In genomic region chr14:35046048-35046750, GRCh38 we compare ENCODE assay signal across 8 cellular contexts. TPM values are rescaled to one million over a fixed set of nuclear protein-coding genes. Genes with fewer than 3 reads are reported as not detected.
DNase-seq lines count a peak whose midpoint lies in the region; ATAC-seq lines count a peak whose summit lies in the region.

TSS of gene FAM177A1 (plus strand) at chr14:35046272. CDS start at chr14:35046464, 192 bp downstream.

- peak within 1 kb of the TSS; percentile 87 to 98 (median 97) for H3K4me3 Mint-ChIP-seq in IgD-negative memory B cell

- peak; percentile 92 for ATAC-seq in GM21576 (IDR thresholded peaks at IDR 0.05; ENCODE audit: unreplicated experiment)

- no peaks in the 10 kb centered on the region for H3K9me3 Mint-ChIP-seq in IgD-negative memory B cell

- DNase-seq in DMS114 treated with DMSO at 0.1 percent for 48 hours (lab: John Stamatoyannopoulos, UW; ENCODE audit: unreplicated experiment) (peak; percentile 90), OCI-M1 (lab: John Stamatoyannopoulos, UW) (peak; percentile 94), activated T-cell treated with anti-CD3 and anti-CD28 coated beads for 24 hours (ENCODE audit: low read depth) (peak; percentile 98), epidermal melanocyte (ENCODE audit: insufficient read length, low spot score) (peak; percentile 95), middle frontal gyrus (ENCODE audit: extremely low spot score, low spot score) (peak; percentile 92)
- peak; percentile 97 to 98 for DNase-seq in stimulated activated CD8-positive, alpha-beta memory T cell treated with anti-CD3 and anti-CD28 coated beads, Interleukin-2, amount 100 ng/mL, for 1 hour (ENCODE audit: low read depth in 2 of 2)

- peak within 1 kb of the TSS; percentile 98 to 99 (median 98) for H3K27ac Mint-ChIP-seq in IgD-negative memory B cell

- H3K4me1 Mint-ChIP-seq in IgD-negative memory B cell: peaks cover 14 to 23% (median 20%) of the 10 kb centered on the region in 3 donors

- H3K36me3 Mint-ChIP-seq in IgD-negative memory B cell: no peaks in the 10 kb centered on the region

- H3K27me3 Mint-ChIP-seq in IgD-negative memory B cell: no peaks in the 10 kb centered on the region

RNA-seq across cellular contexts. Expression of gene FAM177A1, which starts in this region (rescaled TPM):
- 41.1 TPM for polyA plus RNA-seq in IgD-negative memory B cell

Comparison
In these comparisons a context has a peak if more than half of its experiments do, and no peak if none do; other contexts are left out.
1. Peak in every context shown above with its lines: DNase-seq and ATAC-seq.